ENCODE assay signal across 11 cellular contexts in the genomic region with DNA sequence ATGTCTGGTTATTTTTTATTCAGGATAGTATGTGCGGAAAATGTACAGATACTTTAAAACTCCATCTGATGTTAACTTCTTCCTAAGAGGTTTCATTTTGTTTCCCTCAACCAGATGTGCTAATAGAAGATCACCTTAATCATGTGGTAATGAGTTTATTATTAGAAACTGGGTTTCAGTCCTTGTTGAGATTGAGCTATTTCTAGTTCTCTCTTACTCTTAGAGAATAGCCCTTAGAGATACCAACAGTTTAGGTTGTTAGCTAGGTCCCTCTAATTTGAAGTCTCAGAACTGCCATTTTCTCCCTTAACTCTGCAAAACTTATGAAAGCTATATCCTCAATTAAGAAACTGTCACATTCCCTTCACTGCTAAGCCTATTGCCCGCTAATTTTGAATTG. TPM values are rescaled to one million over a fixed set of nuclear protein-coding genes. Genes with fewer than 3 reads are reported as not detected.
"Had no signal": no experiment of that assay in that cellular context is flagged by ENCODE, and none has a peak within 500 bp of the region (broad histone marks: within the 10 kb centered on the region; RNA-seq: fewer than 3 reads in every experiment).

No MANE protein-coding gene starts in this region.

- H3K27ac ChIP-seq: GM23248 had no signal

- H3K27ac Mint-ChIP-seq: HFFc6, IgD-negative memory B cell had no signal

- H3K9ac ChIP-seq: GM23248 had no signal

- H3K4me3 Mint-ChIP-seq: HFFc6, IgD-negative memory B cell had no signal

- H3K4me1 Mint-ChIP-seq: IgD-negative memory B cell had no signal

- H3K27me3 Mint-ChIP-seq: IgD-negative memory B cell had no signal

- H3K4me1 ChIP-seq: HAP-1 had no signal

- H3K9me3 ChIP-seq: HAP-1 had no signal

- H3K36me3 Mint-ChIP-seq: IgD-negative memory B cell had no signal

- ATAC-seq: HCT116, HepG2 had no signal

- H3K36me3 ChIP-seq: HAP-1 had no signal

- FAIRE-seq: HepG2 had no signal

- H2AFZ ChIP-seq: GM23248 had no signal

- H3K4me3 ChIP-seq: GM23248, HAP-1 had no signal

- DNase-seq: GM23248, GOT3, H7, HFFc6, KBM-7 had no signal

RNA-seq across cellular contexts. Expression of a gene that starts 13.0 kb away (rescaled TPM):
- total RNA-seq: GM23248, H4, H7, HepG2, HFFc6, HT-29 had no signal
